Comparison of ENCODE assay signal across 10 cellular contexts in genomic region chr3:178195824-178196223, GRCh38.
DNase-seq lines count a peak whose midpoint lies in the region; ATAC-seq and TF ChIP-seq lines count a peak whose summit lies in the region.
"Had no signal": no experiment of that assay in that cellular context is flagged by ENCODE, and none has a peak within 500 bp of the region (broad histone marks: within the 10 kb centered on the region; RNA-seq: fewer than 3 reads in every experiment).

No MANE protein-coding gene starts in this region.

- DNase-seq in AG08395 (ENCODE audit: low spot score) (peak; percentile 57), epithelial cell of proximal tubule (ENCODE audit: low read depth) (peak; percentile 31), CD1c-positive myeloid dendritic cell (ENCODE audit: extremely low spot score) (no peak), GDM1 (lab: John Stamatoyannopoulos, UW) (no peak), putamen (ENCODE audit: low spot score) (no peak)
- DNase-seq: posterior cingulate gyrus had no signal

- TF ChIP-seq CTCF in epithelial cell of proximal tubule (conservative IDR thresholded peaks at IDR 0.05; ENCODE audit: low read depth, low read length): no peak

- H3K4me3 ChIP-seq in epithelial cell of proximal tubule (ENCODE audit: low read depth, low read length): no peak overlapping the region
- H3K4me3 ChIP-seq: BLaER1 had no signal

- ATAC-seq in GM19452 (IDR thresholded peaks at IDR 0.05; ENCODE audit: unreplicated experiment) (peak; percentile 79), HG03342 (IDR thresholded peaks at IDR 0.05; ENCODE audit: unreplicated experiment) (peak; percentile 93), HG03521 (IDR thresholded peaks at IDR 0.05; ENCODE audit: unreplicated experiment) (no peak)

Comparison
In these comparisons a context has a peak if more than half of its experiments do, and no peak if none do; other contexts are left out.
1. DNase-seq: peak in AG08395 (single experiment) and epithelial cell of proximal tubule (single experiment); none in CD1c-positive myeloid dendritic cell (single experiment), GDM1 (single experiment) and putamen (single experiment).